ENCODE assay signal across 14 cellular contexts in genomic region chr11:107370390-107370789, GRCh38.
A peak's percentile ranks its signal among the peaks of the same experiment; 100 is the strongest.
DNase-seq lines count a peak whose midpoint lies in the region; ATAC-seq and TF ChIP-seq lines count a peak whose summit lies in the region.
"Had no signal": no experiment of that assay in that cellular context is flagged by ENCODE, and none has a peak within 500 bp of the region (broad histone marks: within the 10 kb centered on the region; RNA-seq: fewer than 3 reads in every experiment).

No MANE protein-coding gene starts in this region.

- H2AFZ ChIP-seq in KMS-11 (ENCODE audit: low read depth) = no peak overlapping the region

- H3K4me2 ChIP-seq in KMS-11 = peak overlapping the region; percentile 60

- POLR2A ChIA-PET in HEK293T (lab: Yijun Ruan, JAX) = no interaction called here

- H3K4me3 ChIP-seq in KMS-11 (IDR thresholded peaks at IDR 0.05; ENCODE audit: insufficient read depth, low read depth, low read length) (no peak overlapping the region), retinal pigment epithelial cell (ENCODE audit: low read length) (no peak overlapping the region)
- H3K4me3 ChIP-seq: MG63, prostate gland had no signal

- H4K20me1 ChIP-seq in KMS-11 (ENCODE audit: insufficient read depth) = no peaks in the 10 kb centered on the region

- no peak for ATAC-seq in GM19351 (IDR thresholded peaks at IDR 0.05; ENCODE audit: unreplicated experiment)
- ATAC-seq in HG03135 (IDR thresholded peaks at IDR 0.05; ENCODE audit: unreplicated experiment) = no peak
- ATAC-seq: activated CD4-positive, alpha-beta T cell treated with anti-CD3 and anti-CD28 coated beads for 36 hours; naive thymus-derived CD4-positive, alpha-beta T cell had no signal

- no peaks in the 10 kb centered on the region for H3K27me3 ChIP-seq in KMS-11 (ENCODE audit: insufficient read depth, low read depth)
- H3K27me3 ChIP-seq: MG63 had no signal

- no peaks in the 10 kb centered on the region for H3K36me3 ChIP-seq in KMS-11 (ENCODE audit: insufficient read depth)
- H3K36me3 ChIP-seq: MG63, prostate gland had no signal

- CTCF ChIA-PET in HEK293T (lab: Yijun Ruan, JAX) = no interaction called here

- H3K9ac ChIP-seq in KMS-11 = no peak overlapping the region

- no peaks in the 10 kb centered on the region for H3K79me2 ChIP-seq in KMS-11 (ENCODE audit: insufficient read depth, low read depth)

- TF ChIP-seq CTCF in KMS-11 (conservative IDR thresholded peaks at IDR 0.05; ENCODE audit: low read depth, low read length) (no peak), retinal pigment epithelial cell (conservative IDR thresholded peaks at IDR 0.05; ENCODE audit: low read depth, low read length) (no peak)

- DNase-seq in EL (peak; percentile 26), epithelial cell of prostate (ENCODE audit: low read depth, low spot score) (peak; percentile 8), retinal pigment epithelial cell (ENCODE audit: low read depth) (peak; percentile 9), HEK293T (ENCODE audit: extremely low spot score) (no peak)
- DNase-seq: activated CD4-positive, alpha-beta T cell treated with anti-CD3 and anti-CD28 coated beads for 36 hours; activated naive CD8-positive, alpha-beta T cell treated with anti-CD3 and anti-CD28 coated beads for 36 hours; COR-L47; erythroblast; MG63; naive thymus-derived CD4-positive, alpha-beta T cell had no signal

- H3K4me1 ChIP-seq in KMS-11 (ENCODE audit: low read depth, poor library complexity, severe bottlenecking) = peaks cover 28% of the 10 kb centered on the region
- H3K4me1 ChIP-seq: prostate gland had no signal

- peak overlapping the region; percentile 54; the same call in 1 of the 2 replicates for H3K27ac ChIP-seq in KMS-11
- no peak overlapping the region for H3K27ac ChIP-seq in epithelial cell of prostate
- H3K27ac ChIP-seq: prostate gland had no signal

TF ChIP-seq in HEK293T, 16 proteins besides CTCF, POLR2A, EP300 and RAD21:
- TF ChIP-seq TARDBP (IDR thresholded peaks at IDR 0.05) = no peak
- TF ChIP-seq LEF1 (IDR thresholded peaks at IDR 0.05; ENCODE audit: borderline replicate concordance) = no peak
- no peak for TF ChIP-seq HDGF (IDR thresholded peaks at IDR 0.05; ENCODE audit: borderline replicate concordance)
- no peak for TF ChIP-seq ARNT (IDR thresholded peaks at IDR 0.05)
- no peak for TF ChIP-seq FOXA1 (IDR thresholded peaks at IDR 0.05)
- no peak for TF ChIP-seq CTBP1 (IDR thresholded peaks at IDR 0.05; ENCODE audit: borderline replicate concordance)
- TF ChIP-seq, protein P1, sequence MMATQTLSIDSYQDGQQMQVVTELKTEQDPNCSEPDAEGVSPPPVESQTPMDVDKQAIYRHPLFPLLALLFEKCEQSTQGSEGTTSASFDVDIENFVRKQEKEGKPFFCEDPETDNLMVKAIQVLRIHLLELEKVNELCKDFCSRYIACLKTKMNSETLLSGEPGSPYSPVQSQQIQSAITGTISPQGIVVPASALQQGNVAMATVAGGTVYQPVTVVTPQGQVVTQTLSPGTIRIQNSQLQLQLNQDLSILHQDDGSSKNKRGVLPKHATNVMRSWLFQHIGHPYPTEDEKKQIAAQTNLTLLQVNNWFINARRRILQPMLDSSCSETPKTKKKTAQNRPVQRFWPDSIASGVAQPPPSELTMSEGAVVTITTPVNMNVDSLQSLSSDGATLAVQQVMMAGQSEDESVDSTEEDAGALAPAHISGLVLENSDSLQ (IDR thresholded peaks at IDR 0.05) = no peak
- no peak for TF ChIP-seq SUZ12 (IDR thresholded peaks at IDR 0.05)
- no peak for TF ChIP-seq L3MBTL2 (conservative IDR thresholded peaks at IDR 0.05)
- no peak for TF ChIP-seq SP1 (IDR thresholded peaks at IDR 0.05)
- TF ChIP-seq FOXM1 (IDR thresholded peaks at IDR 0.05; ENCODE audit: borderline replicate concordance) = no peak
- no peak for TF ChIP-seq BHLHE40 (IDR thresholded peaks at IDR 0.05; ENCODE audit: borderline replicate concordance)
- no peak for TF ChIP-seq NFRKB (IDR thresholded peaks at IDR 0.05)
